Comparison of ENCODE assay signal across 21 cellular contexts in the genomic region with DNA sequence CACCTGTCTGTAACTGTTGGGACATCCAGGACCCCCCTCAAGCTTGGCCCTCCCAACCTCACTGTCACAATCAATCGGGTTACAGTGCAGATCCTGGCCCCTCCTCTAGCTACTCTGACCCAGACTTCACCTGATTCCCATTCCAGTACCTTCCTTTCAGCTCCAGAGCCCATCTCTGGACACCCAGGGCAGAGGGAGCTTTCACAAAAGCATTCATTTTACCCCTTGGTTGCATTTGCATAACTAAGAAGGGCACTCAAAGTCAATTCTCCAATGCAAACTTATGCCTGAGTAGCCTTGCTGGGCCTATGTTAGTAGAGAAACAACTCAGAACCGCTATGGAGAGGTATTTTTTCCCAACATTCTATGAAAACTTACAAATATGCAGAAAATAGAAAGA. TPM values are rescaled to one million over a fixed set of nuclear protein-coding genes. Genes with fewer than 3 reads are reported as not detected.
DNase-seq lines count a peak whose midpoint lies in the region; ATAC-seq and TF ChIP-seq lines count a peak whose summit lies in the region.
"Had no signal": no experiment of that assay in that cellular context is flagged by ENCODE, and none has a peak within 500 bp of the region (broad histone marks: within the 10 kb centered on the region; RNA-seq: fewer than 3 reads in every experiment).

No MANE protein-coding gene starts in this region.

- intact Hi-C loops in left ventricle myocardium superior (cut with micrococcal nuclease) (no loop called here), ascending aorta (cut with DNase I) (no loop called here)

- no peaks in the 10 kb centered on the region for H3K27me3 ChIP-seq in ascending aorta

- H3K27ac Mint-ChIP-seq in activated naive CD4-positive, alpha-beta T cell treated with anti-CD3 and anti-CD28 coated beads, Interleukin-2, amount 10 ng/mL, durations not matched to agents 7 days and 5 days: peak overlapping the region; percentile 42
- H3K27ac Mint-ChIP-seq in T-cell: peak overlapping the region; percentile 84 to 100
- H3K27ac Mint-ChIP-seq in effector memory CD8-positive, alpha-beta T cell: peak overlapping the region; percentile 90 to 99
- H3K27ac Mint-ChIP-seq: type B pancreatic cell had no signal

- H3K4me1 Mint-ChIP-seq in activated naive CD4-positive, alpha-beta T cell treated with anti-CD3 and anti-CD28 coated beads, Interleukin-2, amount 10 ng/mL, durations not matched to agents 7 days and 5 days: peaks cover 74% of the 10 kb centered on the region
- H3K4me1 Mint-ChIP-seq in T-cell: peaks cover 83 to 89% (median 88%) of the 10 kb centered on the region in 3 donors
- H3K4me1 Mint-ChIP-seq in effector memory CD8-positive, alpha-beta T cell (ENCODE audit: low read depth in 2 of 2): peaks cover 76 to 78% of the 10 kb centered on the region in 2 donors

- ATAC-seq in T-cell (replicated peaks in 1 of 4) (no peak), left ventricle myocardium superior (no peak), HG02678 (IDR thresholded peaks at IDR 0.05; ENCODE audit: unreplicated experiment) (no peak), GM18520 (IDR thresholded peaks at IDR 0.05; ENCODE audit: unreplicated experiment) (no peak)
- ATAC-seq in effector memory CD8-positive, alpha-beta T cell (replicated peaks): no peak
- ATAC-seq: PC-3, sciatic nerve had no signal

- DNase-seq in activated naive CD4-positive, alpha-beta T cell treated with anti-CD3 and anti-CD28 coated beads, Interleukin-2, amount 10 ng/mL, durations not matched to agents 7 days and 5 days: no peak
- no peak for DNase-seq in activated naive CD4-positive, alpha-beta T cell treated with anti-CD3 and anti-CD28 coated beads, Interleukin-2, amount 50 U/mL, for 16 hours
- DNase-seq in T-cell (no peak), left ventricle myocardium superior (no peak), ascending aorta (ENCODE audit: low spot score in 2 of 2) (no peak)
- DNase-seq in effector memory CD8-positive, alpha-beta T cell: no peak
- DNase-seq: amygdala, caudate nucleus, COR-L47, EL, esophagus squamous epithelium, KBM-7, lower lobe of right lung, NCI-H1092 treated with DMSO at 0.1 percent for 48 hours, NCI-H526 treated with DMSO at 0.1 percent for 48 hours, PC-3, stomach had no signal

- H3K27ac ChIP-seq in ascending aorta: no peak overlapping the region
- H3K27ac ChIP-seq: esophagus squamous epithelium, lower lobe of right lung, stomach had no signal

- POLR2A ChIA-PET in T-cell (lab: Charles Lee): interaction anchor here in 1 of 2 donors (1.2 kb wide), 1 partner anchor 21 kb away, joined by 9 read pairs; no protein-coding TSS in a partner anchor

- no peaks in the 10 kb centered on the region for H3K36me3 ChIP-seq in ascending aorta
- H3K36me3 ChIP-seq: esophagus squamous epithelium, lower lobe of right lung, stomach had no signal

- H3K4me3 ChIP-seq in ascending aorta: no peak overlapping the region
- H3K4me3 ChIP-seq: esophagus squamous epithelium, lower lobe of right lung, stomach had no signal

- no peak overlapping the region for H3K4me3 Mint-ChIP-seq in activated naive CD4-positive, alpha-beta T cell treated with anti-CD3 and anti-CD28 coated beads, Interleukin-2, amount 10 ng/mL, durations not matched to agents 7 days and 5 days
- peak overlapping the region; percentile 13 to 93 (median 25) for H3K4me3 Mint-ChIP-seq in T-cell
- peak overlapping the region; percentile 95 to 96 for H3K4me3 Mint-ChIP-seq in effector memory CD8-positive, alpha-beta T cell
- H3K4me3 Mint-ChIP-seq: type B pancreatic cell had no signal

- no peaks in the 10 kb centered on the region for H3K9me3 ChIP-seq in ascending aorta
- H3K9me3 ChIP-seq: esophagus squamous epithelium, lower lobe of right lung, stomach had no signal

- no peaks in the 10 kb centered on the region for H3K4me1 ChIP-seq in ascending aorta
- H3K4me1 ChIP-seq: esophagus squamous epithelium, lower lobe of right lung, stomach had no signal

- H3K9me3 Mint-ChIP-seq in activated naive CD4-positive, alpha-beta T cell treated with anti-CD3 and anti-CD28 coated beads, Interleukin-2, amount 10 ng/mL, durations not matched to agents 7 days and 5 days: no peaks in the 10 kb centered on the region
- H3K9me3 Mint-ChIP-seq in T-cell: no peaks in the 10 kb centered on the region
- H3K9me3 Mint-ChIP-seq in effector memory CD8-positive, alpha-beta T cell: no peaks in the 10 kb centered on the region
- H3K9me3 Mint-ChIP-seq: type B pancreatic cell had no signal

- CTCF ChIA-PET in activated naive CD4-positive, alpha-beta T cell treated with anti-CD3 and anti-CD28 coated beads, Interleukin-2, amount 10 ng/mL, durations not matched to agents 7 days and 5 days (lab: Charles Lee): no interaction called here
- CTCF ChIA-PET in T-cell (lab: Charles Lee): no interaction called here

- peaks cover 80% of the 10 kb centered on the region for H3K36me3 Mint-ChIP-seq in activated naive CD4-positive, alpha-beta T cell treated with anti-CD3 and anti-CD28 coated beads, Interleukin-2, amount 10 ng/mL, durations not matched to agents 7 days and 5 days
- peaks cover 44% of the 10 kb centered on the region for H3K36me3 Mint-ChIP-seq in T-cell
- peaks cover 89% of the 10 kb centered on the region for H3K36me3 Mint-ChIP-seq in effector memory CD8-positive, alpha-beta T cell (ENCODE audit: insufficient read depth)
- H3K36me3 Mint-ChIP-seq: type B pancreatic cell had no signal

- H3K27me3 Mint-ChIP-seq in activated naive CD4-positive, alpha-beta T cell treated with anti-CD3 and anti-CD28 coated beads, Interleukin-2, amount 10 ng/mL, durations not matched to agents 7 days and 5 days: no peaks in the 10 kb centered on the region
- no peaks in the 10 kb centered on the region for H3K27me3 Mint-ChIP-seq in T-cell
- no peaks in the 10 kb centered on the region for H3K27me3 Mint-ChIP-seq in effector memory CD8-positive, alpha-beta T cell
- H3K27me3 Mint-ChIP-seq: type B pancreatic cell had no signal

- no peak for TF ChIP-seq CTCF in ascending aorta (IDR thresholded peaks at IDR 0.05)

RNA-seq across cellular contexts. Expression of a gene that starts 7.4 kb away (rescaled TPM):
- 100 to 1,000 TPM; 449 to 534 (median 468) TPM for total RNA-seq in T-cell
- total RNA-seq in left ventricle myocardium superior: 1.7 TPM
- total RNA-seq in ascending aorta: 2.7 TPM
- total RNA-seq: PC-3 had no signal

RNA-seq across cellular contexts. Expression of a gene that starts 51.2 kb away (rescaled TPM):
- 10 to 100 TPM; 15.3 to 24.1 (median 16.6) TPM for total RNA-seq in T-cell
- total RNA-seq in left ventricle myocardium superior: 2.3 TPM
- total RNA-seq in ascending aorta: 4.6 TPM

RNA-seq across cellular contexts. Expression of a gene that starts 56.9 kb away (rescaled TPM):
- 100 to 1,000 TPM in 3 of 5 donors, 10 to 100 TPM in 2; 86.3 to 124 (median 101) TPM for total RNA-seq in T-cell
- 60.1 TPM for total RNA-seq in left ventricle myocardium superior
- 125 TPM for total RNA-seq in ascending aorta

Comparison
In these comparisons a context has a peak if more than half of its experiments do, and no peak if none do; other contexts are left out.
1. H3K27ac Mint-ChIP-seq: peak in every context shown above with its lines; median percentile 94 in effector memory CD8-positive, alpha-beta T cell; 92 in T-cell; 42 in activated naive CD4-positive, alpha-beta T cell treated with anti-CD3 and anti-CD28 coated beads, Interleukin-2, amount 10 ng/mL, durations not matched to agents 7 days and 5 days.
2. RNA of a gene that starts 7.4 kb away (total RNA-seq): 449 to 534 TPM in T-cell; 2.7 TPM in ascending aorta (single experiment) and 1.7 TPM in left ventricle myocardium superior (single experiment); every median in the first group is over 100 times any median in the second.